In genomic region chr1:87524021-87524754, GRCh38 we compare ENCODE assay signal across 1 cellular context.
TF ChIP-seq lines count a peak whose summit lies in the region.

No MANE protein-coding gene starts in this region.

TF ChIP-seq in H1, 55 proteins besides CTCF, POLR2A, EP300 and RAD21 (continued from another document):
- TF ChIP-seq, protein P1, sequence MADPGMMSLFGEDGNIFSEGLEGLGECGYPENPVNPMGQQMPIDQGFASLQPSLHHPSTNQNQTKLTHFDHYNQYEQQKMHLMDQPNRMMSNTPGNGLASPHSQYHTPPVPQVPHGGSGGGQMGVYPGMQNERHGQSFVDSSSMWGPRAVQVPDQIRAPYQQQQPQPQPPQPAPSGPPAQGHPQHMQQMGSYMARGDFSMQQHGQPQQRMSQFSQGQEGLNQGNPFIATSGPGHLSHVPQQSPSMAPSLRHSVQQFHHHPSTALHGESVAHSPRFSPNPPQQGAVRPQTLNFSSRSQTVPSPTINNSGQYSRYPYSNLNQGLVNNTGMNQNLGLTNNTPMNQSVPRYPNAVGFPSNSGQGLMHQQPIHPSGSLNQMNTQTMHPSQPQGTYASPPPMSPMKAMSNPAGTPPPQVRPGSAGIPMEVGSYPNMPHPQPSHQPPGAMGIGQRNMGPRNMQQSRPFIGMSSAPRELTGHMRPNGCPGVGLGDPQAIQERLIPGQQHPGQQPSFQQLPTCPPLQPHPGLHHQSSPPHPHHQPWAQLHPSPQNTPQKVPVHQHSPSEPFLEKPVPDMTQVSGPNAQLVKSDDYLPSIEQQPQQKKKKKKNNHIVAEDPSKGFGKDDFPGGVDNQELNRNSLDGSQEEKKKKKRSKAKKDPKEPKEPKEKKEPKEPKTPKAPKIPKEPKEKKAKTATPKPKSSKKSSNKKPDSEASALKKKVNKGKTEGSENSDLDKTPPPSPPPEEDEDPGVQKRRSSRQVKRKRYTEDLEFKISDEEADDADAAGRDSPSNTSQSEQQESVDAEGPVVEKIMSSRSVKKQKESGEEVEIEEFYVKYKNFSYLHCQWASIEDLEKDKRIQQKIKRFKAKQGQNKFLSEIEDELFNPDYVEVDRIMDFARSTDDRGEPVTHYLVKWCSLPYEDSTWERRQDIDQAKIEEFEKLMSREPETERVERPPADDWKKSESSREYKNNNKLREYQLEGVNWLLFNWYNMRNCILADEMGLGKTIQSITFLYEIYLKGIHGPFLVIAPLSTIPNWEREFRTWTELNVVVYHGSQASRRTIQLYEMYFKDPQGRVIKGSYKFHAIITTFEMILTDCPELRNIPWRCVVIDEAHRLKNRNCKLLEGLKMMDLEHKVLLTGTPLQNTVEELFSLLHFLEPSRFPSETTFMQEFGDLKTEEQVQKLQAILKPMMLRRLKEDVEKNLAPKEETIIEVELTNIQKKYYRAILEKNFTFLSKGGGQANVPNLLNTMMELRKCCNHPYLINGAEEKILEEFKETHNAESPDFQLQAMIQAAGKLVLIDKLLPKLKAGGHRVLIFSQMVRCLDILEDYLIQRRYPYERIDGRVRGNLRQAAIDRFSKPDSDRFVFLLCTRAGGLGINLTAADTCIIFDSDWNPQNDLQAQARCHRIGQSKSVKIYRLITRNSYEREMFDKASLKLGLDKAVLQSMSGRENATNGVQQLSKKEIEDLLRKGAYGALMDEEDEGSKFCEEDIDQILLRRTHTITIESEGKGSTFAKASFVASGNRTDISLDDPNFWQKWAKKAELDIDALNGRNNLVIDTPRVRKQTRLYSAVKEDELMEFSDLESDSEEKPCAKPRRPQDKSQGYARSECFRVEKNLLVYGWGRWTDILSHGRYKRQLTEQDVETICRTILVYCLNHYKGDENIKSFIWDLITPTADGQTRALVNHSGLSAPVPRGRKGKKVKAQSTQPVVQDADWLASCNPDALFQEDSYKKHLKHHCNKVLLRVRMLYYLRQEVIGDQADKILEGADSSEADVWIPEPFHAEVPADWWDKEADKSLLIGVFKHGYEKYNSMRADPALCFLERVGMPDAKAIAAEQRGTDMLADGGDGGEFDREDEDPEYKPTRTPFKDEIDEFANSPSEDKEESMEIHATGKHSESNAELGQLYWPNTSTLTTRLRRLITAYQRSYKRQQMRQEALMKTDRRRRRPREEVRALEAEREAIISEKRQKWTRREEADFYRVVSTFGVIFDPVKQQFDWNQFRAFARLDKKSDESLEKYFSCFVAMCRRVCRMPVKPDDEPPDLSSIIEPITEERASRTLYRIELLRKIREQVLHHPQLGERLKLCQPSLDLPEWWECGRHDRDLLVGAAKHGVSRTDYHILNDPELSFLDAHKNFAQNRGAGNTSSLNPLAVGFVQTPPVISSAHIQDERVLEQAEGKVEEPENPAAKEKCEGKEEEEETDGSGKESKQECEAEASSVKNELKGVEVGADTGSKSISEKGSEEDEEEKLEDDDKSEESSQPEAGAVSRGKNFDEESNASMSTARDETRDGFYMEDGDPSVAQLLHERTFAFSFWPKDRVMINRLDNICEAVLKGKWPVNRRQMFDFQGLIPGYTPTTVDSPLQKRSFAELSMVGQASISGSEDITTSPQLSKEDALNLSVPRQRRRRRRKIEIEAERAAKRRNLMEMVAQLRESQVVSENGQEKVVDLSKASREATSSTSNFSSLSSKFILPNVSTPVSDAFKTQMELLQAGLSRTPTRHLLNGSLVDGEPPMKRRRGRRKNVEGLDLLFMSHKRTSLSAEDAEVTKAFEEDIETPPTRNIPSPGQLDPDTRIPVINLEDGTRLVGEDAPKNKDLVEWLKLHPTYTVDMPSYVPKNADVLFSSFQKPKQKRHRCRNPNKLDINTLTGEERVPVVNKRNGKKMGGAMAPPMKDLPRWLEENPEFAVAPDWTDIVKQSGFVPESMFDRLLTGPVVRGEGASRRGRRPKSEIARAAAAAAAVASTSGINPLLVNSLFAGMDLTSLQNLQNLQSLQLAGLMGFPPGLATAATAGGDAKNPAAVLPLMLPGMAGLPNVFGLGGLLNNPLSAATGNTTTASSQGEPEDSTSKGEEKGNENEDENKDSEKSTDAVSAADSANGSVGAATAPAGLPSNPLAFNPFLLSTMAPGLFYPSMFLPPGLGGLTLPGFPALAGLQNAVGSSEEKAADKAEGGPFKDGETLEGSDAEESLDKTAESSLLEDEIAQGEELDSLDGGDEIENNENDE (IDR thresholded peaks at IDR 0.05; ENCODE audit: insufficient replicate concordance, low read length), result no peak
- TF ChIP-seq KDM5A (IDR thresholded peaks at IDR 0.05; ENCODE audit: low read length) (no peak), PHF8 (conservative IDR thresholded peaks at IDR 0.05; ENCODE audit: low read depth, low read length) (no peak), RXRA (IDR thresholded peaks at IDR 0.05; ENCODE audit: insufficient read depth, low read depth, low read length) (no peak), NRF1 (IDR thresholded peaks at IDR 0.05; ENCODE audit: low read depth, low read length) (no peak), GABPA (IDR thresholded peaks at IDR 0.05; ENCODE audit: borderline replicate concordance, insufficient read depth, low read length) (no peak), ATF2 (IDR thresholded peaks at IDR 0.05; ENCODE audit: low read length) (no peak)
